Comparison of ENCODE assay signal across 8 cellular contexts in genomic region chr9:113580041-113580953, GRCh38.
A peak's percentile ranks its signal among the peaks of the same experiment; 100 is the strongest.
DNase-seq lines count a peak whose midpoint lies in the region; ATAC-seq, FAIRE-seq and TF ChIP-seq lines count a peak whose summit lies in the region.

No MANE protein-coding gene starts in this region.

- H3K4me2 ChIP-seq in SK-N-SH: peak overlapping the region; percentile 58; the same call in 1 of the 2 replicates

- ATAC-seq in GM19455 (IDR thresholded peaks at IDR 0.05; ENCODE audit: unreplicated experiment): no peak

- H3K4me1 ChIP-seq in SK-N-SH (ENCODE audit: control insufficient read depth in 1 of 2, insufficient read depth in 2 of 2, low read depth in 1 of 2, low read length in 1 of 2) (peaks cover 32 to 43% of the 10 kb centered on the region in 2 experiments), ascending aorta (peaks cover 29 to 64% of the 10 kb centered on the region in 2 donors), A673 (ENCODE audit: insufficient read depth, low read length, poor library complexity, severe bottlenecking) (no peaks in the 10 kb centered on the region)

- H3K27me3 ChIP-seq in SK-N-SH (ENCODE audit: insufficient read depth): no peaks in the 10 kb centered on the region
- H3K27me3 ChIP-seq in ascending aorta: no peaks in the 10 kb centered on the region
- H3K27me3 ChIP-seq in A673 (replicated peaks; ENCODE audit: insufficient read depth, low read depth, low read length, poor library complexity): no peaks in the 10 kb centered on the region

- POLR2A ChIA-PET in SK-N-SH (lab: Yijun Ruan, JAX): interaction anchor here (0.7 kb wide), 1 partner anchor 170 kb away, joined by 3 read pairs; the partner anchor contains the start of genes C9orf43 and POLE3
- POLR2A ChIA-PET in A673 (lab: Charles Lee; ENCODE audit: low non-redundant PET): no interaction called here

- TF ChIP-seq RAD21 in SK-N-SH (IDR thresholded peaks at IDR 0.05; ENCODE audit: low read length): no peak

- 78% methylated on average over 6 of the region's 12 CpGs for WGBS in SK-N-SH (ENCODE audit: low lambda C conversion rate)
- 43 to 49% methylated on average over 8 to 12 of the region's 12 CpGs for WGBS in lower leg skin, 2 donors

- H2AFZ ChIP-seq in SK-N-SH (ENCODE audit: low read depth): peak overlapping the region; percentile 68; the same call in 1 of the 2 replicates

- DNase-seq in GM18507 (ENCODE audit: extremely low spot score, insufficient read length, low read depth) (no peak), SK-N-SH (no peak), ascending aorta (ENCODE audit: low spot score in 2 of 2) (peak; percentile 83 to 96), lower leg skin (ENCODE audit: low spot score in 2 of 2) (peak; percentile 88 to 96), A673 (ENCODE audit: low spot score) (no peak), COR-L47 (lab: John Stamatoyannopoulos, UW) (no peak)
- DNase-seq in stimulated activated CD4-positive, alpha-beta T cell treated with anti-CD3 and anti-CD28 coated beads, TNF-alpha, amount 100 ng/mL, for 24 hours (ENCODE audit: low read depth in 3 of 3): peak; percentile 44 to 74 (median 52)

- intact Hi-C loops in ascending aorta (cut with DNase I) (loop anchor here (1.0 to 2.0 kb wide), 2 partner anchors 15 to 59 kb away; no protein-coding TSS in a partner anchor), lower leg skin (cut with DNase I; ENCODE audit: low total_unique reads) (no loop called here), A673 (cut with micrococcal nuclease; ENCODE audit: unreplicated experiment) (no loop called here)

- no peak overlapping the region for H3K4me3 ChIP-seq in SK-N-SH (ENCODE audit: low read depth in 2 of 2, low read length in 1 of 2)
- peak overlapping the region in 1 of 2 donors; percentile 44 for H3K4me3 ChIP-seq in ascending aorta
- H3K4me3 ChIP-seq in lower leg skin (ENCODE audit: low read depth, poor library complexity, severe bottlenecking): no peak overlapping the region
- no peak overlapping the region for H3K4me3 ChIP-seq in A673 (ENCODE audit: low read depth, low read length, poor library complexity, severe bottlenecking)

- FAIRE-seq in GM18507 (lab: Jason Lieb, UNC): peak; percentile 83

- TF ChIP-seq CTCF in SK-N-SH (IDR thresholded peaks at IDR 0.05) (no peak), ascending aorta (IDR thresholded peaks at IDR 0.05) (peak in 1 of 3 experiments; percentile 17), lower leg skin (IDR thresholded peaks at IDR 0.05) (no peak), A673 (conservative IDR thresholded peaks at IDR 0.05; ENCODE audit: low read depth, low read length) (no peak)

- no TSS peak for BruUV-seq in A673 (replicated peaks; lab: Mats Ljungman, UMichigan)

- H3K36me3 ChIP-seq in SK-N-SH (replicated peaks in 1 of 2; ENCODE audit: control insufficient read depth in 1 of 2, insufficient read depth in 2 of 2, low read length in 1 of 2) (no peaks in the 10 kb centered on the region), ascending aorta (peaks cover 22 to 24% of the 10 kb centered on the region in 2 donors), A673 (ENCODE audit: insufficient read depth, low read length, poor library complexity, severe bottlenecking) (no peaks in the 10 kb centered on the region)

- H3K79me2 ChIP-seq in SK-N-SH (ENCODE audit: insufficient read depth): no peaks in the 10 kb centered on the region

- H3K9me3 ChIP-seq in SK-N-SH (no peaks in the 10 kb centered on the region), ascending aorta (no peaks in the 10 kb centered on the region), A673 (ENCODE audit: low read depth, low read length, poor library complexity, severe bottlenecking) (no peaks in the 10 kb centered on the region)

- CTCF ChIA-PET in SK-N-SH (lab: Yijun Ruan, JAX) (interaction anchor here (1.2 to 44.7 kb wide), 8 partner anchors 8 to 279 kb away, joined by 3 to 1335 read pairs (median 24); no protein-coding TSS in a partner anchor), A673 (lab: Charles Lee) (no interaction called here)

- TF ChIP-seq EP300 in SK-N-SH (IDR thresholded peaks at IDR 0.05; ENCODE audit: borderline replicate concordance in 1 of 2, low read depth in 1 of 2, low read length in 1 of 2): no peak

- H4K20me1 ChIP-seq in SK-N-SH (ENCODE audit: insufficient read depth): no peaks in the 10 kb centered on the region

- no peak for TF ChIP-seq POLR2A in lower leg skin (IDR thresholded peaks at IDR 0.05)

- peaks cover 16% of the 10 kb centered on the region for H3F3A ChIP-seq in SK-N-SH (replicated peaks; ENCODE audit: insufficient read depth)

- H3K9me2 ChIP-seq in SK-N-SH: no peaks in the 10 kb centered on the region

- H3K27ac ChIP-seq in SK-N-SH (ENCODE audit: low read depth in 2 of 2, low read length in 1 of 2) (peak overlapping the region; percentile 87 to 90), ascending aorta (peak overlapping the region; percentile 93 to 96), A673 (ENCODE audit: low read depth, low read length, poor library complexity, severe bottlenecking) (no peak overlapping the region)

- H3K9ac ChIP-seq in SK-N-SH: peak overlapping the region; percentile 17; the same call in 1 of the 2 replicates

TF ChIP-seq in SK-N-SH, 30 proteins besides CTCF, POLR2A, EP300 and RAD21:
- no peak for TF ChIP-seq ELF1 (IDR thresholded peaks at IDR 0.05)
- TF ChIP-seq ZBTB33 (IDR thresholded peaks at IDR 0.05; ENCODE audit: borderline replicate concordance, low read depth): no peak
- no peak for TF ChIP-seq NRF1 (IDR thresholded peaks at IDR 0.05; ENCODE audit: low read depth, low read length)
- TF ChIP-seq IRF3 (IDR thresholded peaks at IDR 0.05; ENCODE audit: low read depth, low read length): no peak
- TF ChIP-seq FOXM1 (IDR thresholded peaks at IDR 0.05; ENCODE audit: low read depth): no peak
- no peak for TF ChIP-seq TCF12 (IDR thresholded peaks at IDR 0.05)
- no peak for TF ChIP-seq FOSL2 (IDR thresholded peaks at IDR 0.05; ENCODE audit: borderline replicate concordance, low read depth)
- TF ChIP-seq YY1 (IDR thresholded peaks at IDR 0.05; ENCODE audit: low read depth): no peak
- no peak for TF ChIP-seq GATA2 (CRISPR knock-in tag; IDR thresholded peaks at IDR 0.05)
- no peak for TF ChIP-seq RXRA (IDR thresholded peaks at IDR 0.05; ENCODE audit: borderline replicate concordance, low read depth)
- no peak for TF ChIP-seq RCOR1 (IDR thresholded peaks at IDR 0.05; ENCODE audit: low read length)
- TF ChIP-seq POLR2AphosphoS5 (IDR thresholded peaks at IDR 0.05; ENCODE audit: low read depth, low read length): no peak
- TF ChIP-seq GABPA (IDR thresholded peaks at IDR 0.05; ENCODE audit: low read depth): no peak
- no peak for TF ChIP-seq JUND (IDR thresholded peaks at IDR 0.05)
- no peak for TF ChIP-seq NFIC (IDR thresholded peaks at IDR 0.05; ENCODE audit: borderline replicate concordance)
- TF ChIP-seq USF2 (IDR thresholded peaks at IDR 0.05; ENCODE audit: borderline replicate concordance, low read depth, low read length): no peak

Comparison
In these comparisons a context has a peak if more than half of its experiments do, and no peak if none do; other contexts are left out.
1. DNase-seq: peak in ascending aorta (2 of 2), lower leg skin (2 of 2) and stimulated activated CD4-positive, alpha-beta T cell treated with anti-CD3 and anti-CD28 coated beads, TNF-alpha, amount 100 ng/mL, for 24 hours (3 of 3); none in GM18507 (single experiment), SK-N-SH (single experiment), A673 (single experiment) and COR-L47 (single experiment).